In genomic region chr3:11624161-11624560, GRCh38 we compare ENCODE assay signal across 8 cellular contexts.
DNase-seq lines count a peak whose midpoint lies in the region; ATAC-seq and TF ChIP-seq lines count a peak whose summit lies in the region.

No MANE protein-coding gene starts in this region.

- peak; percentile 30 for DNase-seq in activated CD4-positive, alpha-beta T cell treated with anti-CD3 and anti-CD28 coated beads, Interleukin-2, amount 50 U/mL, for 1 hour
- peak; percentile 55 for DNase-seq in choroid plexus epithelial cell (ENCODE audit: low read depth)
- DNase-seq in stimulated activated CD4-positive, alpha-beta T cell treated with anti-CD3 and anti-CD28 coated beads, Interleukin-4, amount 100 ng/mL, for 24 hours, result peak; percentile 76
- DNase-seq in Ammon's horn (ENCODE audit: low spot score), result no peak
- DNase-seq in inferior parietal cortex (ENCODE audit: extremely low spot score), result no peak

- no peak overlapping the region for H3K4me3 ChIP-seq in choroid plexus epithelial cell (ENCODE audit: low read depth, low read length)

- ATAC-seq in GM19455 (IDR thresholded peaks at IDR 0.05; ENCODE audit: unreplicated experiment), result peak; percentile 46
- ATAC-seq in GM18907 (IDR thresholded peaks at IDR 0.05; ENCODE audit: unreplicated experiment), result no peak
- ATAC-seq in HG03175 (IDR thresholded peaks at IDR 0.05; ENCODE audit: unreplicated experiment), result no peak

- no peak for TF ChIP-seq CTCF in choroid plexus epithelial cell (conservative IDR thresholded peaks at IDR 0.05; ENCODE audit: low read depth, low read length)

Comparison
In these comparisons a context has a peak if more than half of its experiments do, and no peak if none do; other contexts are left out.
1. DNase-seq: peak in activated CD4-positive, alpha-beta T cell treated with anti-CD3 and anti-CD28 coated beads, Interleukin-2, amount 50 U/mL, for 1 hour (single experiment), choroid plexus epithelial cell (single experiment) and stimulated activated CD4-positive, alpha-beta T cell treated with anti-CD3 and anti-CD28 coated beads, Interleukin-4, amount 100 ng/mL, for 24 hours (single experiment); none in Ammon's horn (single experiment) and inferior parietal cortex (single experiment).